In genomic region chr19:3343619-3344502, GRCh38 we compare ENCODE assay signal across 1 cellular context.
TF ChIP-seq lines count a peak whose summit lies in the region.

No MANE protein-coding gene starts in this region.

TF ChIP-seq in GM12878, 131 proteins besides CTCF, POLR2A, EP300 and RAD21 (continued from another document and continues in another):
- TF ChIP-seq ZNF687 (IDR thresholded peaks at IDR 0.05) (no peak), POLR2AphosphoS5 (IDR thresholded peaks at IDR 0.05; ENCODE audit: low read length) (no peak), WRNIP1 (IDR thresholded peaks at IDR 0.05; ENCODE audit: borderline replicate concordance, low read depth, low read length) (no peak), RFX5 (IDR thresholded peaks at IDR 0.05; ENCODE audit: low read depth, low read length) (no peak), ZNF274 (IDR thresholded peaks at IDR 0.05; ENCODE audit: insufficient read depth, insufficient read length) (no peak), EED (IDR thresholded peaks at IDR 0.05; ENCODE audit: low read depth) (no peak), SREBF2 (IDR thresholded peaks at IDR 0.05; ENCODE audit: low read length) (no peak), TARDBP (IDR thresholded peaks at IDR 0.05; ENCODE audit: borderline replicate concordance) (no peak), CHD2 (IDR thresholded peaks at IDR 0.05; ENCODE audit: borderline replicate concordance, low read depth, low read length) (no peak), HDGF (IDR thresholded peaks at IDR 0.05) (no peak), KLF5 (IDR thresholded peaks at IDR 0.05; ENCODE audit: partially characterized antibody) (no peak), E2F4 (IDR thresholded peaks at IDR 0.05; ENCODE audit: low read depth, low read length) (no peak), MAX (IDR thresholded peaks at IDR 0.05; ENCODE audit: low read depth, low read length) (no peak), PRDM15 (CRISPR knock-in tag; IDR thresholded peaks at IDR 0.05) (no peak), ETV6 (conservative IDR thresholded peaks at IDR 0.05 in 1 of 2, IDR thresholded peaks at IDR 0.05 in 1 of 2; ENCODE audit: borderline replicate concordance in 1 of 2, low read depth in 1 of 2) (no peak), ZBTB40 (IDR thresholded peaks at IDR 0.05; ENCODE audit: borderline replicate concordance) (no peak), NR2F1 (conservative IDR thresholded peaks at IDR 0.05) (no peak), SREBF1 (IDR thresholded peaks at IDR 0.05; ENCODE audit: low read length) (no peak), CHD1 (IDR thresholded peaks at IDR 0.05; ENCODE audit: low read depth, low read length) (no peak), ZNF207 (IDR thresholded peaks at IDR 0.05; ENCODE audit: borderline replicate concordance) (no peak), REST (IDR thresholded peaks at IDR 0.05; ENCODE audit: low read depth, low read length) (no peak), SUZ12 (IDR thresholded peaks at IDR 0.05; ENCODE audit: unreplicated experiment) (no peak), PAX5 (IDR thresholded peaks at IDR 0.05; ENCODE audit: borderline replicate concordance, low read depth, low read length) (no peak), CBX5 (IDR thresholded peaks at IDR 0.05; ENCODE audit: low read depth) (no peak), MTA3 (IDR thresholded peaks at IDR 0.05; ENCODE audit: borderline replicate concordance, low read length) (no peak), YY1 (IDR thresholded peaks at IDR 0.05; ENCODE audit: low read depth, low read length) (0 out of 2 replicates have a peak, but pooled peaks have one; percentile 22), POU2F2 (IDR thresholded peaks at IDR 0.05; ENCODE audit: borderline replicate concordance, low read depth, low read length) (0 out of 3 replicates have a peak, but pooled peaks have one; percentile 17), MYC (IDR thresholded peaks at IDR 0.05; ENCODE audit: insufficient read depth, insufficient read length, insufficient replicate concordance, low read length, severe bottlenecking) (no peak), SKIL (IDR thresholded peaks at IDR 0.05; ENCODE audit: low read depth, poor library complexity, severe bottlenecking) (no peak), IKZF1 (conservative IDR thresholded peaks at IDR 0.05) (no peak; the same call in 1 of the 2 replicates), CBX3 (IDR thresholded peaks at IDR 0.05; ENCODE audit: borderline replicate concordance, low read depth) (no peak), ZNF622 (IDR thresholded peaks at IDR 0.05) (no peak), BMI1 (IDR thresholded peaks at IDR 0.05; ENCODE audit: borderline replicate concordance) (no peak), ATF7 (IDR thresholded peaks at IDR 0.05; ENCODE audit: low read depth) (no peak), ZBTB11 (CRISPR knock-in tag; IDR thresholded peaks at IDR 0.05) (no peak), SMAD5 (IDR thresholded peaks at IDR 0.05; ENCODE audit: low read depth) (no peak), MEF2A (IDR thresholded peaks at IDR 0.05; ENCODE audit: insufficient read depth, low read depth, low read length) (no peak), KAT2A (conservative IDR thresholded peaks at IDR 0.05; ENCODE audit: control insufficient read depth, low read depth, low read length) (no peak)
